In the genomic region with DNA sequence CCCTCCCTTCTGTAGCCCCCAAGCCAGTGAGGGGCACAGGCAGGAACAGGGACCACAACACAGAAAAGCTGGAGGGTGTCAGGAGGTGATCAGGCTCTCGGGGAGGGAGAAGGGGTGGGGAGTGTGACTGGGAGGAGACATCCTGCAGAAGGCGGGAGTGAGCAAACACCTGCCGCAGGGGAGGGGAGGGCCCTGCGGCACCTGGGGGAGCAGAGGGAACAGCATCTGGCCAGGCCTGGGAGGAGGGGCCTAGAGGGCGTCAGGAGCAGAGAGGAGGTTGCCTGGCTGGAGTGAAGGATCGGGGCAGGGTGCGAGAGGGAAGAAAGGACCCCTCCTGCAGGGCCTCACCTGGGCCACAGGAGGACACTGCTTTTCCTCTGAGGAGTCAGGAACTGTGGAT, we compare ENCODE assay signal across 19 cellular contexts. TPM values are rescaled to one million over a fixed set of nuclear protein-coding genes. Genes with fewer than 3 reads are reported as not detected.
A peak's percentile ranks its signal among the peaks of the same experiment; 100 is the strongest.
DNase-seq lines count a peak whose midpoint lies in the region; ATAC-seq and TF ChIP-seq lines count a peak whose summit lies in the region.
"Had no signal": no experiment of that assay in that cellular context is flagged by ENCODE, and none has a peak within 500 bp of the region (broad histone marks: within the 10 kb centered on the region; RNA-seq: fewer than 3 reads in every experiment).

No MANE protein-coding gene starts in this region.

- H3K4me1 Mint-ChIP-seq in neural progenitor cell, result no peaks in the 10 kb centered on the region

- no peak overlapping the region for H3K27ac Mint-ChIP-seq in neural progenitor cell

- no peak overlapping the region for H3K27ac ChIP-seq in neural progenitor cell
- H3K27ac ChIP-seq: coronary artery, uterus had no signal

- H3K9me3 ChIP-seq in neural progenitor cell (ENCODE audit: low read depth), result no peaks in the 10 kb centered on the region
- H3K9me3 ChIP-seq: BE2C, uterus had no signal

- ATAC-seq in GM19397 (IDR thresholded peaks at IDR 0.05; ENCODE audit: unreplicated experiment), result no peak
- no peak for ATAC-seq in HG03108 (IDR thresholded peaks at IDR 0.05; ENCODE audit: unreplicated experiment)

- DNase-seq in ELF-1 (ENCODE audit: low read depth, low spot score), result peak; percentile 23
- peak; percentile 88 to 90 for DNase-seq in NCI-H2081 (lab: John Stamatoyannopoulos, UW)
- DNase-seq in SHP77 treated with DMSO at 0.1 percent for 48 hours (lab: John Stamatoyannopoulos, UW), result peak; percentile 47
- no peak for DNase-seq in neural progenitor cell (ENCODE audit: low spot score)
- no peak for DNase-seq in C1 segment of cervical spinal cord (lab: John Stamatoyannopoulos, UW)
- no peak for DNase-seq in dedifferentiated amniotic fluid mesenchymal stem cell (ENCODE audit: extremely low spot score)
- DNase-seq: activated gamma-delta T cell; BE2C; DND-41; erythroblast; glutamatergic neuron; HCEC 1CT; stimulated activated naive CD4-positive, alpha-beta T cell; uterus had no signal

- peaks cover 2% of the 10 kb centered on the region for H3K9me3 Mint-ChIP-seq in neural progenitor cell

- no peak overlapping the region for H3K4me3 ChIP-seq in neural progenitor cell
- H3K4me3 ChIP-seq: coronary artery, uterus had no signal

- TF ChIP-seq CTCF in neural progenitor cell (IDR thresholded peaks at IDR 0.05), result no peak

- H2AFZ ChIP-seq in neural progenitor cell (replicated peaks), result no peak overlapping the region

- H3K9ac ChIP-seq in neural progenitor cell, result no peak overlapping the region

- H3K4me1 ChIP-seq in neural progenitor cell, result no peaks in the 10 kb centered on the region
- H3K4me1 ChIP-seq: uterus had no signal

- no peaks in the 10 kb centered on the region for H3K36me3 Mint-ChIP-seq in neural progenitor cell

- H3K36me3 ChIP-seq in neural progenitor cell, result no peaks in the 10 kb centered on the region
- H3K36me3 ChIP-seq: BE2C, uterus had no signal

- peak overlapping the region; percentile 6 for H3K4me3 Mint-ChIP-seq in neural progenitor cell

- no peaks in the 10 kb centered on the region for H3K79me2 ChIP-seq in neural progenitor cell (ENCODE audit: low read depth)

- peaks cover 25% of the 10 kb centered on the region for H3K27me3 Mint-ChIP-seq in neural progenitor cell (ENCODE audit: insufficient read depth, low read depth)

- H3K4me2 ChIP-seq in neural progenitor cell, result no peak overlapping the region

- H3K27me3 ChIP-seq in neural progenitor cell, result peaks cover 40% of the 10 kb centered on the region
- H3K27me3 ChIP-seq: BE2C, uterus had no signal

- no peaks in the 10 kb centered on the region for H4K20me1 ChIP-seq in neural progenitor cell (ENCODE audit: low read depth)

- H3F3A ChIP-seq in neural progenitor cell (ENCODE audit: low read depth), result no peaks in the 10 kb centered on the region

RNA-seq across cellular contexts. Expression of a gene that starts 4.2 kb away (rescaled TPM):
- not detected in 2 replicates for total RNA-seq in neural progenitor cell (ENCODE audit: low replicate concordance)
- total RNA-seq: kidney epithelial cell, omental fat pad had no signal

RNA-seq across cellular contexts. Expression of a gene that starts 14.3 kb away (rescaled TPM):
- total RNA-seq in neural progenitor cell (ENCODE audit: low replicate concordance), result not detected in 2 replicates
- total RNA-seq: kidney epithelial cell, omental fat pad had no signal

RNA-seq across cellular contexts. Expression of a gene that starts 25.5 kb away (rescaled TPM):
- not detected in 2 replicates for total RNA-seq in neural progenitor cell (ENCODE audit: low replicate concordance)
- total RNA-seq: kidney epithelial cell, omental fat pad, uterus had no signal

RNA-seq across cellular contexts. Expression of a gene that starts 35.3 kb away (rescaled TPM):
- not detected in 2 replicates for total RNA-seq in neural progenitor cell (ENCODE audit: low replicate concordance)
- total RNA-seq: kidney epithelial cell had no signal

RNA-seq across cellular contexts. Expression of a gene that starts 52.3 kb away (rescaled TPM):
- total RNA-seq in neural progenitor cell (ENCODE audit: low replicate concordance), result 0.68 TPM in 1 of 2 replicates, not detected in the other
- total RNA-seq: kidney epithelial cell, omental fat pad had no signal

Comparison
In these comparisons a context has a peak if more than half of its experiments do, and no peak if none do; other contexts are left out.
1. DNase-seq: peak in ELF-1 (single experiment), NCI-H2081 (2 of 2) and SHP77 treated with DMSO at 0.1 percent for 48 hours (single experiment); none in neural progenitor cell (single experiment), C1 segment of cervical spinal cord (0 of 14) and dedifferentiated amniotic fluid mesenchymal stem cell (single experiment).